Comparison of ENCODE assay signal across 8 cellular contexts in genomic region chr13:91185294-91185863, GRCh38.
DNase-seq lines count a peak whose midpoint lies in the region; ATAC-seq and TF ChIP-seq lines count a peak whose summit lies in the region.

No MANE protein-coding gene starts in this region.

- no peak for TF ChIP-seq EP300 in esophagus muscularis mucosa (IDR thresholded peaks at IDR 0.05)

- H3K4me1 Mint-ChIP-seq in CD8-positive, alpha-beta memory T cell = no peaks in the 10 kb centered on the region

- intact Hi-C loops in esophagus muscularis mucosa (cut with DNase I) = no loop called here

- H3K9me3 ChIP-seq in esophagus muscularis mucosa = no peaks in the 10 kb centered on the region
- no peaks in the 10 kb centered on the region for H3K9me3 ChIP-seq in CD8-positive, alpha-beta memory T cell (ENCODE audit: low read length)

- H3K27ac ChIP-seq in esophagus muscularis mucosa (replicated peaks in 1 of 4) = no peak overlapping the region
- H3K27ac ChIP-seq in CD8-positive, alpha-beta memory T cell (ENCODE audit: low read depth, low read length) = no peak overlapping the region

- CTCF ChIA-PET in CD8-positive, alpha-beta memory T cell (lab: Charles Lee) = no interaction called here

- TF ChIP-seq POLR2A in esophagus muscularis mucosa (IDR thresholded peaks at IDR 0.05; ENCODE audit: low read depth) (no peak), GM18505 (IDR thresholded peaks at IDR 0.05; ENCODE audit: borderline replicate concordance, extremely low read depth, insufficient read depth, insufficient read length) (no peak)

- no peaks in the 10 kb centered on the region for H3K27me3 Mint-ChIP-seq in CD8-positive, alpha-beta memory T cell

- no peak overlapping the region for H3K4me3 Mint-ChIP-seq in CD8-positive, alpha-beta memory T cell

- H3K36me3 Mint-ChIP-seq in CD8-positive, alpha-beta memory T cell = no peaks in the 10 kb centered on the region

- WGBS in esophagus muscularis mucosa = 6% methylated on average over 2 of the region's 2 CpGs

- DNase-seq in NCI-H1417 (lab: John Stamatoyannopoulos, UW) (peak in 2 of 3 experiments; percentile 18 to 74), NCI-H1417 treated with DMSO at 0.1 percent for 48 hours (lab: John Stamatoyannopoulos, UW) (no peak), OCI-M1 (lab: John Stamatoyannopoulos, UW) (peak; percentile 55), esophagus muscularis mucosa (ENCODE audit: extremely low spot score) (no peak), stromal cell of bone marrow (ENCODE audit: low read depth) (peak; percentile 14)
- no peak for DNase-seq in CD8-positive, alpha-beta memory T cell

- H3K4me3 ChIP-seq in esophagus muscularis mucosa = no peak overlapping the region
- H3K4me3 ChIP-seq in CD8-positive, alpha-beta memory T cell (ENCODE audit: low read length) = no peak overlapping the region

- H3K27me3 ChIP-seq in esophagus muscularis mucosa = peaks cover 0 to 31% (median 0%) of the 10 kb centered on the region in 4 donors
- no peaks in the 10 kb centered on the region for H3K27me3 ChIP-seq in CD8-positive, alpha-beta memory T cell (ENCODE audit: insufficient read depth, low read length, poor library complexity, severe bottlenecking)

- POLR2A ChIA-PET in CD8-positive, alpha-beta memory T cell (lab: Charles Lee) = no interaction called here

- no peaks in the 10 kb centered on the region for H3K4me1 ChIP-seq in esophagus muscularis mucosa
- no peaks in the 10 kb centered on the region for H3K4me1 ChIP-seq in CD8-positive, alpha-beta memory T cell (ENCODE audit: insufficient read depth, low read length)

- TF ChIP-seq CTCF in esophagus muscularis mucosa (IDR thresholded peaks at IDR 0.05) = peak; percentile 20 to 32 (median 31)

- no peak overlapping the region for H3K27ac Mint-ChIP-seq in CD8-positive, alpha-beta memory T cell

- no peaks in the 10 kb centered on the region for H3K36me3 ChIP-seq in esophagus muscularis mucosa
- no peaks in the 10 kb centered on the region for H3K36me3 ChIP-seq in CD8-positive, alpha-beta memory T cell (ENCODE audit: insufficient read depth, low read length)

- ATAC-seq in GM21723 (IDR thresholded peaks at IDR 0.05; ENCODE audit: unreplicated experiment) = no peak
- ATAC-seq in GM18505 (IDR thresholded peaks at IDR 0.05; ENCODE audit: unreplicated experiment) = no peak

- no peaks in the 10 kb centered on the region for H3K9me3 Mint-ChIP-seq in CD8-positive, alpha-beta memory T cell

Comparison
In these comparisons a context has a peak if more than half of its experiments do, and no peak if none do; other contexts are left out.
1. DNase-seq: peak in NCI-H1417 (2 of 3), OCI-M1 (single experiment) and stromal cell of bone marrow (single experiment); none in NCI-H1417 treated with DMSO at 0.1 percent for 48 hours (single experiment), esophagus muscularis mucosa (single experiment) and CD8-positive, alpha-beta memory T cell (0 of 5).